11 cellular contexts compared by ENCODE assay signal in the genomic region with DNA sequence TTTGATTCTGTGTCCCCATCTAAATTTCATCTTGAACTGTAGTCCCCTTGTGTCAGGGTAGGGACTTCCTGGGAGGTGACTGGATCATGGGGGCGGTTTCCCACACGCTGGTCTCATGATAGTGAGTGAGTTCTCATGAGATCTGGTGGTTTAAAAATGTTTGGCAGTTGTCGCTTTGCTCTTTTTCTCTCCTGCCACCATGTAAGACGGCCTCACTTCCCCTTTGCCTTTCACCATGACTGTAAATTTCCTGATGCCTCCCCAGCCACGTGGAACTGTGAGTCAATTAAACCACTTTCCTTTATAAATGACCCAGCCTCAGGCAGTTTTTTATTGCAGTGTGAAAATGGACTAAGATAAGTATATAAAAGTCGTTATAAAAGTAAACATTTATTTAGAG.
DNase-seq lines count a peak whose midpoint lies in the region; ATAC-seq, FAIRE-seq and TF ChIP-seq lines count a peak whose summit lies in the region.
"Had no signal": no experiment of that assay in that cellular context is flagged by ENCODE, and none has a peak within 500 bp of the region (broad histone marks: within the 10 kb centered on the region; RNA-seq: fewer than 3 reads in every experiment).

No MANE protein-coding gene starts in this region.

- no peaks in the 10 kb centered on the region for H3K9me3 ChIP-seq in K562 (replicated peaks; ENCODE audit: control insufficient read depth, insufficient read depth, low read depth, low read length)
- H3K9me3 ChIP-seq: SJSA1, vagina had no signal

- no peak for TF ChIP-seq POLR2A in K562 (conservative IDR thresholded peaks at IDR 0.05)

- H3K4me3 ChIP-seq in K562: no peak overlapping the region
- H3K4me3 ChIP-seq: SJSA1, vagina had no signal

- no peaks in the 10 kb centered on the region for H3K9me3 Mint-ChIP-seq in activated CD8-positive, alpha-beta T cell treated with anti-CD3 and anti-CD28 coated beads for 36 hours
- H3K9me3 Mint-ChIP-seq in activated CD8-positive, alpha-beta T cell treated with anti-CD3 and anti-CD28 coated beads, Interleukin-2, amount 10 ng/mL, durations not matched to agents 7 days and 5 days (ENCODE audit: insufficient read depth): no peaks in the 10 kb centered on the region

- no peak overlapping the region for H3K4me3 Mint-ChIP-seq in activated CD8-positive, alpha-beta T cell treated with anti-CD3 and anti-CD28 coated beads for 36 hours
- H3K4me3 Mint-ChIP-seq in activated CD8-positive, alpha-beta T cell treated with anti-CD3 and anti-CD28 coated beads, Interleukin-2, amount 10 ng/mL, durations not matched to agents 7 days and 5 days: no peak overlapping the region

- H3K27ac ChIP-seq in K562 (ENCODE audit: extremely low read depth, low read depth, low read length): no peak overlapping the region
- no peak overlapping the region for H3K27ac ChIP-seq in foreskin keratinocyte
- H3K27ac ChIP-seq: SJSA1, vagina had no signal

- CTCF ChIA-PET in activated CD8-positive, alpha-beta T cell treated with anti-CD3 and anti-CD28 coated beads for 36 hours (lab: Charles Lee): no interaction called here
- CTCF ChIA-PET in activated CD8-positive, alpha-beta T cell treated with anti-CD3 and anti-CD28 coated beads, Interleukin-2, amount 10 ng/mL, durations not matched to agents 7 days and 5 days (lab: Charles Lee): no interaction called here
- CTCF ChIA-PET in K562 (lab: Yijun Ruan, JAX; ENCODE audit: low intra/inter-chr PET ratio): no interaction called here

- intact Hi-C loops in activated CD8-positive, alpha-beta T cell treated with anti-CD3 and anti-CD28 coated beads for 36 hours (cut with micrococcal nuclease): no loop called here
- intact Hi-C loops in K562 (cut with micrococcal nuclease) (no loop called here), Right ventricle myocardium superior (cut with DNase I) (no loop called here)

- no peak for TF ChIP-seq EP300 in K562 (IDR thresholded peaks at IDR 0.05; ENCODE audit: low read length)

- WGBS in K562 (ENCODE audit: insufficient coverage, low coverage, missing lambda C conversion rate): 25% methylated on average over 6 of the region's 6 CpGs

- H3K36me3 ChIP-seq in K562 (ENCODE audit: control insufficient read depth, insufficient read depth, low read length): no peaks in the 10 kb centered on the region
- H3K36me3 ChIP-seq: SJSA1, vagina had no signal

- no peaks in the 10 kb centered on the region for H3K79me2 ChIP-seq in K562 (ENCODE audit: control insufficient read depth, insufficient read depth, low read length)

- H4K20me1 ChIP-seq in K562 (replicated peaks; ENCODE audit: control insufficient read depth, insufficient read depth, low read length): no peaks in the 10 kb centered on the region

- H3K4me1 Mint-ChIP-seq in activated CD8-positive, alpha-beta T cell treated with anti-CD3 and anti-CD28 coated beads for 36 hours (ENCODE audit: low read depth): peaks cover 12% of the 10 kb centered on the region
- H3K4me1 Mint-ChIP-seq in activated CD8-positive, alpha-beta T cell treated with anti-CD3 and anti-CD28 coated beads, Interleukin-2, amount 10 ng/mL, durations not matched to agents 7 days and 5 days (ENCODE audit: low read depth): peaks cover 3% of the 10 kb centered on the region

- H3K4me1 ChIP-seq in K562 (replicated peaks in 1 of 2; ENCODE audit: control insufficient read depth in 2 of 2, insufficient read depth in 2 of 2, low read length in 2 of 2) (no peaks in the 10 kb centered on the region; a peak in 2 of 5 replicates), foreskin keratinocyte (peaks cover 29% of the 10 kb centered on the region)
- H3K4me1 ChIP-seq: SJSA1 had no signal

- ATAC-seq in activated CD8-positive, alpha-beta T cell treated with anti-CD3 and anti-CD28 coated beads for 36 hours: peak; percentile 73
- no peak for ATAC-seq in activated CD8-positive, alpha-beta T cell treated with anti-CD3 and anti-CD28 coated beads, Interleukin-2, amount 10 ng/mL, durations not matched to agents 7 days and 5 days
- ATAC-seq in K562: peak; percentile 60
- no peak for ATAC-seq in foreskin keratinocyte
- ATAC-seq in Right ventricle myocardium superior (ENCODE audit: poor library complexity): no peak

- BruUV-seq in K562 (replicated peaks; lab: Mats Ljungman, UMichigan): no TSS peak

- TF ChIP-seq CTCF in activated CD8-positive, alpha-beta T cell treated with anti-CD3 and anti-CD28 coated beads for 36 hours (IDR thresholded peaks at IDR 0.05): no peak
- TF ChIP-seq CTCF in K562 (IDR thresholded peaks at IDR 0.05 in 2 of 3, conservative IDR thresholded peaks at IDR 0.05 in 1 of 3; ENCODE audit: insufficient read depth in 2 of 3, low read depth in 1 of 3, low read length in 3 of 3) (no peak), foreskin keratinocyte (conservative IDR thresholded peaks at IDR 0.05) (no peak)

- in situ Hi-C loops in KBM-7 (cut with MboI; ENCODE audit: low pct_unique_long_range_greater_than_20kb, low sequenced_read_pairs): no loop called here
- in situ Hi-C loops in K562 (cut with MboI): no loop called here

- peak; percentile 11 for FAIRE-seq in K562 (lab: Jason Lieb, UNC)

- 0 out of 4 replicates have a peak, but pooled peaks of 1 of the 2 experiments have one; percentile 9 for TF ChIP-seq RAD21 in K562 (CRISPR knock-in tag; conservative IDR thresholded peaks at IDR 0.05 in 1 of 2, IDR thresholded peaks at IDR 0.05 in 1 of 2)

- no peaks in the 10 kb centered on the region for H3K36me3 Mint-ChIP-seq in activated CD8-positive, alpha-beta T cell treated with anti-CD3 and anti-CD28 coated beads for 36 hours (ENCODE audit: low read depth)
- H3K36me3 Mint-ChIP-seq in activated CD8-positive, alpha-beta T cell treated with anti-CD3 and anti-CD28 coated beads, Interleukin-2, amount 10 ng/mL, durations not matched to agents 7 days and 5 days (ENCODE audit: low read depth): no peaks in the 10 kb centered on the region

- DNase-seq in activated CD8-positive, alpha-beta T cell treated with anti-CD3 and anti-CD28 coated beads for 36 hours: peak; percentile 59
- DNase-seq in activated CD8-positive, alpha-beta T cell treated with anti-CD3 and anti-CD28 coated beads, Interleukin-2, amount 10 ng/mL, durations not matched to agents 7 days and 5 days: no peak
- DNase-seq in KBM-7 (peak; percentile 78), K562 (ENCODE audit: extremely low read depth in 1 of 4, low spot score in 3 of 4) (peak in 1 of 4 experiments; percentile 45), cortex of kidney (lab: John Stamatoyannopoulos, UW) (no peak), foreskin keratinocyte (no peak), Right ventricle myocardium superior (no peak)
- DNase-seq in stimulated activated CD4-positive, alpha-beta T cell treated with anti-CD3 and anti-CD28 coated beads, Interleukin-4, amount 100 ng/mL, for 24 hours: peak; percentile 7
- DNase-seq: NCI-H1417 treated with DMSO at 0.1 percent for 48 hours had no signal

- no peaks in the 10 kb centered on the region for H3K27me3 Mint-ChIP-seq in activated CD8-positive, alpha-beta T cell treated with anti-CD3 and anti-CD28 coated beads for 36 hours
- H3K27me3 Mint-ChIP-seq in activated CD8-positive, alpha-beta T cell treated with anti-CD3 and anti-CD28 coated beads, Interleukin-2, amount 10 ng/mL, durations not matched to agents 7 days and 5 days (ENCODE audit: low read depth): no peaks in the 10 kb centered on the region

- no peaks in the 10 kb centered on the region for H3K27me3 ChIP-seq in K562 (ENCODE audit: control insufficient read depth in 2 of 2, insufficient read depth in 2 of 2, low read length in 2 of 2)
- H3K27me3 ChIP-seq in foreskin keratinocyte: no peaks in the 10 kb centered on the region
- H3K27me3 ChIP-seq: SJSA1, vagina had no signal

- no peak overlapping the region for H3K9ac ChIP-seq in K562 (ENCODE audit: insufficient read depth in 1 of 2, low read depth in 2 of 2, low read length in 2 of 2)

- H2AFZ ChIP-seq in K562 (ENCODE audit: low read depth, low read length): peak overlapping the region; percentile 82

- POLR2A ChIA-PET in activated CD8-positive, alpha-beta T cell treated with anti-CD3 and anti-CD28 coated beads for 36 hours (lab: Charles Lee): no interaction called here
- POLR2A ChIA-PET in activated CD8-positive, alpha-beta T cell treated with anti-CD3 and anti-CD28 coated beads, Interleukin-2, amount 10 ng/mL, durations not matched to agents 7 days and 5 days (lab: Charles Lee): no interaction called here
- POLR2A ChIA-PET in K562 (lab: Yijun Ruan, JAX): no interaction called here

- H3K4me2 ChIP-seq in K562 (ENCODE audit: insufficient read depth, low read length): no peak overlapping the region

- peak overlapping the region; percentile 73 for H3K27ac Mint-ChIP-seq in activated CD8-positive, alpha-beta T cell treated with anti-CD3 and anti-CD28 coated beads for 36 hours
- H3K27ac Mint-ChIP-seq in activated CD8-positive, alpha-beta T cell treated with anti-CD3 and anti-CD28 coated beads, Interleukin-2, amount 10 ng/mL, durations not matched to agents 7 days and 5 days: no peak overlapping the region

- no peaks in the 10 kb centered on the region for H3K9me1 ChIP-seq in K562 (ENCODE audit: control insufficient read depth, insufficient read depth, low read length)

TF ChIP-seq in K562, 482 proteins besides CTCF, POLR2A, EP300 and RAD21 (continues in another document):
- no peak for TF ChIP-seq ZNF699 (CRISPR knock-in tag; IDR thresholded peaks at IDR 0.05; ENCODE audit: insufficient replicate concordance)
- TF ChIP-seq ZNF175 (CRISPR knock-in tag; IDR thresholded peaks at IDR 0.05; ENCODE audit: low read depth): no peak
- TF ChIP-seq NR2F6 (CRISPR knock-in tag; IDR thresholded peaks at IDR 0.05): no peak
- TF ChIP-seq PTBP1 (IDR thresholded peaks at IDR 0.05; ENCODE audit: low read depth, low read length): no peak
- TF ChIP-seq TCF7 (IDR thresholded peaks at IDR 0.05; ENCODE audit: borderline replicate concordance): no peak
- TF ChIP-seq ELF2 (CRISPR knock-in tag; IDR thresholded peaks at IDR 0.05): no peak
- no peak for TF ChIP-seq NR2C1 (IDR thresholded peaks at IDR 0.05)
- no peak for TF ChIP-seq NR2C1 (tag; IDR thresholded peaks at IDR 0.05)
- TF ChIP-seq HSF4 (CRISPR knock-in tag; IDR thresholded peaks at IDR 0.05; ENCODE audit: borderline replicate concordance): no peak
- no peak for TF ChIP-seq U2AF1 (optimal IDR thresholded peaks at IDR 0.05; ENCODE audit: low read depth, low read length)
- TF ChIP-seq XRCC5 (IDR thresholded peaks at IDR 0.05; ENCODE audit: low read depth, low read length): no peak
- TF ChIP-seq SMARCE1 (IDR thresholded peaks at IDR 0.05): no peak; the same call in 1 of the 2 replicates
- TF ChIP-seq JUN (IDR thresholded peaks at IDR 0.05; ENCODE audit: borderline replicate concordance, low read depth, low read length): no peak
- TF ChIP-seq JUN (CRISPR knock-in tag; IDR thresholded peaks at IDR 0.05; ENCODE audit: borderline replicate concordance): no peak
- 0 out of 4 replicates have a peak, but pooled peaks of 1 of the 2 experiments have one; percentile 31 for TF ChIP-seq MAZ (CRISPR knock-in tag; conservative IDR thresholded peaks at IDR 0.05 in 1 of 2, IDR thresholded peaks at IDR 0.05 in 1 of 2)
- TF ChIP-seq ZNF41 (CRISPR knock-in tag; conservative IDR thresholded peaks at IDR 0.05): no peak; the same call in 1 of the 2 replicates

Comparison
In these comparisons a context has a peak if more than half of its experiments do, and no peak if none do; other contexts are left out.
1. ATAC-seq: peak in activated CD8-positive, alpha-beta T cell treated with anti-CD3 and anti-CD28 coated beads for 36 hours (single experiment) and K562 (single experiment); none in activated CD8-positive, alpha-beta T cell treated with anti-CD3 and anti-CD28 coated beads, Interleukin-2, amount 10 ng/mL, durations not matched to agents 7 days and 5 days (single experiment), foreskin keratinocyte (single experiment) and Right ventricle myocardium superior (single experiment).
2. DNase-seq: peak in activated CD8-positive, alpha-beta T cell treated with anti-CD3 and anti-CD28 coated beads for 36 hours (single experiment), KBM-7 (single experiment) and stimulated activated CD4-positive, alpha-beta T cell treated with anti-CD3 and anti-CD28 coated beads, Interleukin-4, amount 100 ng/mL, for 24 hours (single experiment); none in activated CD8-positive, alpha-beta T cell treated with anti-CD3 and anti-CD28 coated beads, Interleukin-2, amount 10 ng/mL, durations not matched to agents 7 days and 5 days (single experiment), cortex of kidney (single experiment), foreskin keratinocyte (0 of 2) and Right ventricle myocardium superior (single experiment).